Comparison of ENCODE assay signal across 8 cellular contexts in genomic region chr6:26251354-26252081, GRCh38.
DNase-seq lines count a peak whose midpoint lies in the region; ATAC-seq lines count a peak whose summit lies in the region.

No MANE protein-coding gene starts in this region.

- no peaks in the 10 kb centered on the region for H3K27me3 Mint-ChIP-seq in activated CD4-positive, alpha-beta T cell treated with anti-CD3 and anti-CD28 coated beads, Interleukin-2, amount 10 ng/mL, durations not matched to agents 7 days and 5 days

- H3K4me1 Mint-ChIP-seq in activated CD4-positive, alpha-beta T cell treated with anti-CD3 and anti-CD28 coated beads, Interleukin-2, amount 10 ng/mL, durations not matched to agents 7 days and 5 days = peaks cover 43% of the 10 kb centered on the region

- peak overlapping the region; percentile 100 for H3K27ac Mint-ChIP-seq in activated CD4-positive, alpha-beta T cell treated with anti-CD3 and anti-CD28 coated beads, Interleukin-2, amount 10 ng/mL, durations not matched to agents 7 days and 5 days

- peak overlapping the region; percentile 98 for H3K4me3 Mint-ChIP-seq in activated CD4-positive, alpha-beta T cell treated with anti-CD3 and anti-CD28 coated beads, Interleukin-2, amount 10 ng/mL, durations not matched to agents 7 days and 5 days

- POLR2A ChIA-PET in activated CD4-positive, alpha-beta T cell treated with anti-CD3 and anti-CD28 coated beads, Interleukin-2, amount 10 ng/mL, durations not matched to agents 7 days and 5 days (lab: Charles Lee) = interaction anchor here (0.6 to 4.2 kb wide), 22 partner anchors 11 to 1614 kb away, joined by 3 to 68 read pairs (median 8); a partner anchor contains a TSS

- H3K9me3 Mint-ChIP-seq in activated CD4-positive, alpha-beta T cell treated with anti-CD3 and anti-CD28 coated beads, Interleukin-2, amount 10 ng/mL, durations not matched to agents 7 days and 5 days = no peaks in the 10 kb centered on the region

- H3K36me3 Mint-ChIP-seq in activated CD4-positive, alpha-beta T cell treated with anti-CD3 and anti-CD28 coated beads, Interleukin-2, amount 10 ng/mL, durations not matched to agents 7 days and 5 days (ENCODE audit: low read depth) = peaks cover 18% of the 10 kb centered on the region

- CTCF ChIA-PET in activated CD4-positive, alpha-beta T cell treated with anti-CD3 and anti-CD28 coated beads, Interleukin-2, amount 10 ng/mL, durations not matched to agents 7 days and 5 days (lab: Charles Lee) = interaction anchor here (0.9 to 3.3 kb wide), 14 partner anchors 10 to 317 kb away, joined by 3 to 28 read pairs (median 6); a partner anchor contains a TSS

- ATAC-seq in GM18517 (IDR thresholded peaks at IDR 0.05; ENCODE audit: unreplicated experiment) (peak; percentile 53), HG03045 (IDR thresholded peaks at IDR 0.05; ENCODE audit: unreplicated experiment) (peak; percentile 46)

- DNase-seq in NCI-H226 = peak; percentile 77
- peak; percentile 88 for DNase-seq in activated CD4-positive, alpha-beta T cell treated with anti-CD3 and anti-CD28 coated beads, Interleukin-2, amount 10 ng/mL, durations not matched to agents 7 days and 5 days
- DNase-seq in effector CD8-positive, alpha-beta T cell (lab: John Stamatoyannopoulos, UW) = peak; percentile 38
- DNase-seq in lung microvascular endothelial cell (ENCODE audit: low read depth in 2 of 2) = peak; percentile 39 to 88
- DNase-seq in stimulated activated naive CD4-positive, alpha-beta T cell (lab: John Stamatoyannopoulos, UW) = peak; percentile 35 to 78 (median 64)
- no peak for DNase-seq in NCI-H1048 (lab: John Stamatoyannopoulos, UW)
